Comparison of ENCODE assay signal across 8 cellular contexts in the genomic region with DNA sequence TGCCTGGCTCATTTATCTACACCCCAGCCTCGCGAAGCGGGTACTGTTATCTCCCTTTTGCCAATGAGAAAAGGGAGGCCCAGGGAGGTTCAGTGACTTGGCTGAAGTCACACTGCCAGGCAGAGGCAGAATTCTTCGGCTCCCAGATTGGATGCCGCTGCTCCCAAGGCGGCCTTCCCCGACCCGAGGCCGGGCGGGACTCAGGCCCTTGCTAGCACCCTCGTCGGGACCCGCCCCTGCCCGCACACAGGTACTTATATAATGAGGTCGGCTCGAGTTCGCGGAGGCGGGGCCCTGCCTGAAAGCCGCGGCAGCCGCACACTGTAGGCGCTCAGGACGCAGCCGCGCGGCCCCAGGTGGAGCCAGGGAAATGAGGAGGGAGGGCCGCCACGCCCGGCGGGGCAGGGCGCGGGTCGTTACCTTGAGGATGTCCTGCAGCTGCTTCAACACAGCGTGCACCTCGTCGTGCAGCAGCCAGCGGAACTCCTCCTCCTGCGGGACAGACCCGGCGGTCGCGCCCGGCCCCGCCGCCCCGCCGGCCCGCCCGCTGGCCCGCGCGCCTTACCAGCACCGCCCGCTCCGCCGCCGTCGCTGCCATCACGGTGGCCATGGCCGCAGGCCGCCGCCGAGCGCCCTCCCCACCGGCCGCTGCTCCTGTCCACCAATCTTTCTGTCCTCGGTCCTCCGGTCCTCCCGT. TPM values are rescaled to one million over a fixed set of nuclear protein-coding genes. Genes with fewer than 3 reads are reported as not detected.
DNase-seq lines count a peak whose midpoint lies in the region; ATAC-seq and TF ChIP-seq lines count a peak whose summit lies in the region.

A gene with protein sequence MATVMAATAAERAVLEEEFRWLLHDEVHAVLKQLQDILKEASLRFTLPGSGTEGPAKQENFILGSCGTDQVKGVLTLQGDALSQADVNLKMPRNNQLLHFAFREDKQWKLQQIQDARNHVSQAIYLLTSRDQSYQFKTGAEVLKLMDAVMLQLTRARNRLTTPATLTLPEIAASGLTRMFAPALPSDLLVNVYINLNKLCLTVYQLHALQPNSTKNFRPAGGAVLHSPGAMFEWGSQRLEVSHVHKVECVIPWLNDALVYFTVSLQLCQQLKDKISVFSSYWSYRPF (minus strand): TSS at position 672 of the 697 bp plus-strand sequence. CDS start 62 bp downstream, at position 610.

- peak; percentile 66 for ATAC-seq in GM19395 (IDR thresholded peaks at IDR 0.05; ENCODE audit: unreplicated experiment)
- peak; percentile 37 for ATAC-seq in HG03521 (IDR thresholded peaks at IDR 0.05; ENCODE audit: unreplicated experiment)
- peak; percentile 75 for ATAC-seq in effector memory CD8-positive, alpha-beta T cell (replicated peaks)

- TF ChIP-seq CTCF in CD14-positive monocyte (IDR thresholded peaks at IDR 0.05), result no peak

- peak within 1 kb of the TSS; percentile 86 to 97 (median 96) for H3K27ac Mint-ChIP-seq in CD14-positive monocyte
- peak within 1 kb of the TSS; percentile 80 to 92 for H3K27ac Mint-ChIP-seq in effector memory CD8-positive, alpha-beta T cell

- peak within 1 kb of the TSS; percentile 89 to 95 for H3K4me3 Mint-ChIP-seq in CD14-positive monocyte
- peak within 1 kb of the TSS; percentile 79 to 87 for H3K4me3 Mint-ChIP-seq in effector memory CD8-positive, alpha-beta T cell

- H3K9me3 Mint-ChIP-seq in CD14-positive monocyte, result peaks cover 0 to 1% (median 0%) of the 10 kb centered on the region in 7 donors
- no peaks in the 10 kb centered on the region for H3K9me3 Mint-ChIP-seq in effector memory CD8-positive, alpha-beta T cell

- H3K36me3 Mint-ChIP-seq in CD14-positive monocyte, result peaks cover 34 to 61% of the 10 kb centered on the region in 2 donors
- H3K36me3 Mint-ChIP-seq in effector memory CD8-positive, alpha-beta T cell (ENCODE audit: insufficient read depth), result peaks cover 31% of the 10 kb centered on the region

- DNase-seq in CD14-positive monocyte (ENCODE audit: low spot score) (no peak), NCI-H748 (lab: John Stamatoyannopoulos, UW; ENCODE audit: unreplicated experiment) (peak; percentile 88), mesenteric fat pad (ENCODE audit: low spot score) (peak; percentile 92)
- DNase-seq in activated CD8-positive, alpha-beta memory T cell treated with anti-CD3 and anti-CD28 coated beads for 4 hours (ENCODE audit: low read depth in 2 of 2), result peak; percentile 38 to 41
- DNase-seq in effector memory CD8-positive, alpha-beta T cell, result peak; percentile 70 to 82 (median 81)
- peak; percentile 43 for DNase-seq in stimulated activated CD8-positive, alpha-beta memory T cell treated with anti-CD3 and anti-CD28 coated beads, Interleukin-15, amount 100 ng/mL, for 1 hour (ENCODE audit: low read depth)

- intact Hi-C loops in CD14-positive monocyte (cut with micrococcal nuclease), result loop anchor here (2.0 to 5.0 kb wide), 5 partner anchors 33 to 70 kb away; a partner anchor contains a TSS

- peaks cover 0 to 2% (median 0%) of the 10 kb centered on the region in 3 donors for H3K27me3 Mint-ChIP-seq in CD14-positive monocyte (ENCODE audit: low read depth in 3 of 3)
- no peaks in the 10 kb centered on the region for H3K27me3 Mint-ChIP-seq in effector memory CD8-positive, alpha-beta T cell

- H3K4me1 Mint-ChIP-seq in CD14-positive monocyte, result peaks cover 42% of the 10 kb centered on the region
- peaks cover 4 to 11% of the 10 kb centered on the region in 2 donors for H3K4me1 Mint-ChIP-seq in effector memory CD8-positive, alpha-beta T cell (ENCODE audit: low read depth in 2 of 2)

RNA-seq across cellular contexts. Expression of the gene that starts here (rescaled TPM):
- polyA plus RNA-seq in CD14-positive monocyte, result 10 to 100 TPM; 40.9 to 54.4 TPM
- total RNA-seq in mesenteric fat pad, result 9.0 TPM
